ENCODE assay signal across 1 cellular context in the genomic region with DNA sequence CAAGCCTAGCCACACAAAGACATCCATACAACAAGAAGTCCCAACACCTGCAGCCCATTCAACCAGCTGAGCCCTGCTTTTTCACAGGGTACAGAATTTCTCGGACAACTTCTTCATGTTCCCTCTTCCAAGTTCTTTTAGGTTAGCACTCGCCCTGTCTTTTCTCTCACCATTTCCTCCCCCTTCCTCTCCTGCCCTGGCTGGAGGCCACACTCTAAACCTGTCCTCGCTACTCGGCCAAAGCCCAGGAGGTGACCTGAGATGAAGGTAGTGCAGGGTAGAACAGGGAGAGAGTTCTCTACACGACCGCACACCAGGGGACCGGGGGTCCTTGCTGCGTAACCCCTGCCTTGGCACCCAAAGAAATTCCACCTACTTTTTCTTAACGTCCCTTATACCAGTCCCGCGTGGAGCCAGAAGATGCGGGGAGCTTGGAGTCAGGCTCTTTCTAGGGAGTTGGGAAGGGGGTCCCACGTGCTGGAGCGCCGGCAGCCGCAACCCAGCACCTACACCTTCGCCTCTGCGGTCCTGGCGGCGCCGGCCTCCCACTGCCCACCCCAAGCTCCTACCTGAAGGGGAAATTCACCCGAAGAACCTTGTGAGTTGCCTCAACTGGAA.
TF ChIP-seq lines count a peak whose summit lies in the region.

No MANE protein-coding gene starts in this region.

TF ChIP-seq in GM23338, 12 proteins besides CTCF, POLR2A, EP300 and RAD21 (continued from another document):
- TF ChIP-seq, protein P1, sequence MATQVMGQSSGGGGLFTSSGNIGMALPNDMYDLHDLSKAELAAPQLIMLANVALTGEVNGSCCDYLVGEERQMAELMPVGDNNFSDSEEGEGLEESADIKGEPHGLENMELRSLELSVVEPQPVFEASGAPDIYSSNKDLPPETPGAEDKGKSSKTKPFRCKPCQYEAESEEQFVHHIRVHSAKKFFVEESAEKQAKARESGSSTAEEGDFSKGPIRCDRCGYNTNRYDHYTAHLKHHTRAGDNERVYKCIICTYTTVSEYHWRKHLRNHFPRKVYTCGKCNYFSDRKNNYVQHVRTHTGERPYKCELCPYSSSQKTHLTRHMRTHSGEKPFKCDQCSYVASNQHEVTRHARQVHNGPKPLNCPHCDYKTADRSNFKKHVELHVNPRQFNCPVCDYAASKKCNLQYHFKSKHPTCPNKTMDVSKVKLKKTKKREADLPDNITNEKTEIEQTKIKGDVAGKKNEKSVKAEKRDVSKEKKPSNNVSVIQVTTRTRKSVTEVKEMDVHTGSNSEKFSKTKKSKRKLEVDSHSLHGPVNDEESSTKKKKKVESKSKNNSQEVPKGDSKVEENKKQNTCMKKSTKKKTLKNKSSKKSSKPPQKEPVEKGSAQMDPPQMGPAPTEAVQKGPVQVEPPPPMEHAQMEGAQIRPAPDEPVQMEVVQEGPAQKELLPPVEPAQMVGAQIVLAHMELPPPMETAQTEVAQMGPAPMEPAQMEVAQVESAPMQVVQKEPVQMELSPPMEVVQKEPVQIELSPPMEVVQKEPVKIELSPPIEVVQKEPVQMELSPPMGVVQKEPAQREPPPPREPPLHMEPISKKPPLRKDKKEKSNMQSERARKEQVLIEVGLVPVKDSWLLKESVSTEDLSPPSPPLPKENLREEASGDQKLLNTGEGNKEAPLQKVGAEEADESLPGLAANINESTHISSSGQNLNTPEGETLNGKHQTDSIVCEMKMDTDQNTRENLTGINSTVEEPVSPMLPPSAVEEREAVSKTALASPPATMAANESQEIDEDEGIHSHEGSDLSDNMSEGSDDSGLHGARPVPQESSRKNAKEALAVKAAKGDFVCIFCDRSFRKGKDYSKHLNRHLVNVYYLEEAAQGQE (IDR thresholded peaks at IDR 0.05; ENCODE audit: unreplicated experiment), result no peak
